ENCODE assay signal across 1 cellular context in the genomic region with DNA sequence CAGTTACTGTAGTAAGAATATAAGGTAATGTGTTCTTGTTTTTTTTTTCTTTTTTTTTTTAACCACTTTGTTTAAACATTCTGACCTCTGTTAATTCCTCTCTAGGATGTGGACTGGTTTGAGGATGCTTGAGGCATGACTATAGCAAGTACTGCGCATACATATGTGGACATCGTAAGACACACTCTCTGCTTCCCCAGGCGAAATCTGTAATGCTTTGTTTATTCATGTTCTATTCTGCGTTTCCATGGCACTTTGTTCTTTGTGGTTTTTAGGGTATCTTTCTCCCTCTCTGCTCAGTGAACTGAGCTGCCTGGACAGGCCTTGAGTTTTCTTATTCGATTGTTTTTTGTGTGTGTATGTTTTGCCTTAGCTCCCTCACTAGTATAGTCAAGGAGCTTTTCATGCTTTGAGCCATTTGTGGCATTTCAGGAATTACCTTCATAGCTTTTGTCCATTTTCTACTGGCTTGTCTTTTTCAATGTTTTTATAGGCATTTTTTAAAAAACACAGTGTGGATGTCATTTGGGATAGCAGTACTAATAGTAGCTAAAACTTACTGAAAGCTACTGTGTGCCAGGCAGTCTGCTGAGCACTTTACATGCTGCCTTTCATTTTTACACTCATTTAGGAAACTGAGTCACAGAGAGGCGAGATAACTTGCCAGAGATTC.
TF ChIP-seq lines count a peak whose summit lies in the region.

No MANE protein-coding gene starts in this region.

TF ChIP-seq in GM23338, 12 proteins besides CTCF, POLR2A, EP300 and RAD21 (continued from another document):
- TF ChIP-seq, protein P1, sequence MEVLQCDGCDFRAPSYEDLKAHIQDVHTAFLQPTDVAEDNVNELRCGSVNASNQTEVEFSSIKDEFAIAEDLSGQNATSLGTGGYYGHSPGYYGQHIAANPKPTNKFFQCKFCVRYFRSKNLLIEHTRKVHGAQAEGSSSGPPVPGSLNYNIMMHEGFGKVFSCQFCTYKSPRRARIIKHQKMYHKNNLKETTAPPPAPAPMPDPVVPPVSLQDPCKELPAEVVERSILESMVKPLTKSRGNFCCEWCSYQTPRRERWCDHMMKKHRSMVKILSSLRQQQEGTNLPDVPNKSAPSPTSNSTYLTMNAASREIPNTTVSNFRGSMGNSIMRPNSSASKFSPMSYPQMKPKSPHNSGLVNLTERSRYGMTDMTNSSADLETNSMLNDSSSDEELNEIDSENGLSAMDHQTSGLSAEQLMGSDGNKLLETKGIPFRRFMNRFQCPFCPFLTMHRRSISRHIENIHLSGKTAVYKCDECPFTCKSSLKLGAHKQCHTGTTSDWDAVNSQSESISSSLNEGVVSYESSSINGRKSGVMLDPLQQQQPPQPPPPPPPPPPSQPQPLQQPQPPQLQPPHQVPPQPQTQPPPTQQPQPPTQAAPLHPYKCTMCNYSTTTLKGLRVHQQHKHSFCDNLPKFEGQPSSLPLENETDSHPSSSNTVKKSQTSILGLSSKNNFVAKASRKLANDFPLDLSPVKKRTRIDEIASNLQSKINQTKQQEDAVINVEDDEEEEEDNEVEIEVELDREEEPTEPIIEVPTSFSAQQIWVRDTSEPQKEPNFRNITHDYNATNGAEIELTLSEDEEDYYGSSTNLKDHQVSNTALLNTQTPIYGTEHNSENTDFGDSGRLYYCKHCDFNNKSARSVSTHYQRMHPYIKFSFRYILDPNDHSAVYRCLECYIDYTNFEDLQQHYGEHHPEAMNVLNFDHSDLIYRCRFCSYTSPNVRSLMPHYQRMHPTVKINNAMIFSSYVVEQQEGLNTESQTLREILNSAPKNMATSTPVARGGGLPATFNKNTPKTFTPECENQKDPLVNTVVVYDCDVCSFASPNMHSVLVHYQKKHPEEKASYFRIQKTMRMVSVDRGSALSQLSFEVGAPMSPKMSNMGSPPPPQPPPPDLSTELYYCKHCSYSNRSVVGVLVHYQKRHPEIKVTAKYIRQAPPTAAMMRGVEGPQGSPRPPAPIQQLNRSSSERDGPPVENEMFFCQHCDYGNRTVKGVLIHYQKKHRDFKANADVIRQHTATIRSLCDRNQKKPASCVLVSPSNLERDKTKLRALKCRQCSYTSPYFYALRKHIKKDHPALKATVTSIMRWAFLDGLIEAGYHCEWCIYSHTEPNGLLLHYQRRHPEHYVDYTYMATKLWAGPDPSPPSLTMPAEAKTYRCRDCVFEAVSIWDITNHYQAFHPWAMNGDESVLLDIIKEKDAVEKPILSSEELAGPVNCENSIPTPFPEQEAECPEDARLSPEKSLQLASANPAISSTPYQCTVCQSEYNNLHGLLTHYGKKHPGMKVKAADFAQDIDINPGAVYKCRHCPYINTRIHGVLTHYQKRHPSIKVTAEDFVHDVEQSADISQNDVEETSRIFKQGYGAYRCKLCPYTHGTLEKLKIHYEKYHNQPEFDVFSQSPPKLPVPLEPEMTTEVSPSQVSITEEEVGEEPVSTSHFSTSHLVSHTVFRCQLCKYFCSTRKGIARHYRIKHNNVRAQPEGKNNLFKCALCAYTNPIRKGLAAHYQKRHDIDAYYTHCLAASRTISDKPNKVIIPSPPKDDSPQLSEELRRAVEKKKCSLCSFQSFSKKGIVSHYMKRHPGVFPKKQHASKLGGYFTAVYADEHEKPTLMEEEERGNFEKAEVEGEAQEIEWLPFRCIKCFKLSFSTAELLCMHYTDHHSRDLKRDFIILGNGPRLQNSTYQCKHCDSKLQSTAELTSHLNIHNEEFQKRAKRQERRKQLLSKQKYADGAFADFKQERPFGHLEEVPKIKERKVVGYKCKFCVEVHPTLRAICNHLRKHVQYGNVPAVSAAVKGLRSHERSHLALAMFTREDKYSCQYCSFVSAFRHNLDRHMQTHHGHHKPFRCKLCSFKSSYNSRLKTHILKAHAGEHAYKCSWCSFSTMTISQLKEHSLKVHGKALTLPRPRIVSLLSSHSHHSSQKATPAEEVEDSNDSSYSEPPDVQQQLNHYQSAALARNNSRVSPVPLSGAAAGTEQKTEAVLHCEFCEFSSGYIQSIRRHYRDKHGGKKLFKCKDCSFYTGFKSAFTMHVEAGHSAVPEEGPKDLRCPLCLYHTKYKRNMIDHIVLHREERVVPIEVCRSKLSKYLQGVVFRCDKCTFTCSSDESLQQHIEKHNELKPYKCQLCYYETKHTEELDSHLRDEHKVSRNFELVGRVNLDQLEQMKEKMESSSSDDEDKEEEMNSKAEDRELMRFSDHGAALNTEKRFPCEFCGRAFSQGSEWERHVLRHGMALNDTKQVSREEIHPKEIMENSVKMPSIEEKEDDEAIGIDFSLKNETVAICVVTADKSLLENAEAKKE (CRISPR knock-in tag; IDR thresholded peaks at IDR 0.05) = no peak
TF ChIP-seq in GM23338: peak in this region for 0.
